In genomic region chr5:67234671-67235176, GRCh38 we compare ENCODE assay signal across 8 cellular contexts. TPM values are rescaled to one million over a fixed set of nuclear protein-coding genes. Genes with fewer than 3 reads are reported as not detected.
DNase-seq lines count a peak whose midpoint lies in the region; ATAC-seq lines count a peak whose summit lies in the region.

No MANE protein-coding gene starts in this region.

- no peaks in the 10 kb centered on the region for H3K27me3 ChIP-seq in SJSA1 (replicated peaks)

- H3K9me3 ChIP-seq in SJSA1 (replicated peaks): no peaks in the 10 kb centered on the region

- H3K27ac ChIP-seq in SJSA1: peak overlapping the region; percentile 83

- H3K36me3 ChIP-seq in SJSA1: no peaks in the 10 kb centered on the region

- peak; percentile 82 for DNase-seq in Daoy (ENCODE audit: low read depth)
- peak; percentile 74 to 88 for DNase-seq in SJSA1 (ENCODE audit: low read depth in 1 of 2, low spot score in 2 of 2)
- peak; percentile 85 for DNase-seq in glomerular endothelial cell (ENCODE audit: extremely low read depth, low read depth, low spot score)
- DNase-seq in sciatic nerve (ENCODE audit: low spot score): no peak
- no peak for DNase-seq in COLO829 (ENCODE audit: low spot score)
- no peak for DNase-seq in epidermal melanocyte (ENCODE audit: insufficient read length, low spot score)

- peaks cover 74% of the 10 kb centered on the region for H3K4me1 ChIP-seq in SJSA1 (replicated peaks)

- ATAC-seq in sciatic nerve: peak; percentile 79
- ATAC-seq in HG03039 (IDR thresholded peaks at IDR 0.05; ENCODE audit: unreplicated experiment): no peak
- ATAC-seq in GM19463 (IDR thresholded peaks at IDR 0.05; ENCODE audit: unreplicated experiment): no peak

- intact Hi-C loops in sciatic nerve (cut with DNase I): loop anchor here (5.0 kb wide), 1 partner anchor 1593 kb away; no protein-coding TSS in a partner anchor

- H3K4me3 ChIP-seq in SJSA1: no peak overlapping the region

RNA-seq across cellular contexts. Expression of gene CD180, which starts 38.1 kb away (rescaled TPM):
- not detected in 2 replicates for total RNA-seq in Daoy (2014; rRNA removed; shearing (Covaris generic))
- total RNA-seq in SJSA1 (2014; rRNA removed; shearing (Covaris generic)): not detected in 2 replicates
- not detected in 2 replicates for total RNA-seq in glomerular endothelial cell
- total RNA-seq in sciatic nerve: 2.0 TPM

Comparison
In these comparisons a context has a peak if more than half of its experiments do, and no peak if none do; other contexts are left out.
1. DNase-seq: peak in Daoy (single experiment), SJSA1 (2 of 2) and glomerular endothelial cell (single experiment); none in sciatic nerve (single experiment), COLO829 (single experiment) and epidermal melanocyte (single experiment).